Comparison of ENCODE assay signal across 10 cellular contexts in the genomic region with DNA sequence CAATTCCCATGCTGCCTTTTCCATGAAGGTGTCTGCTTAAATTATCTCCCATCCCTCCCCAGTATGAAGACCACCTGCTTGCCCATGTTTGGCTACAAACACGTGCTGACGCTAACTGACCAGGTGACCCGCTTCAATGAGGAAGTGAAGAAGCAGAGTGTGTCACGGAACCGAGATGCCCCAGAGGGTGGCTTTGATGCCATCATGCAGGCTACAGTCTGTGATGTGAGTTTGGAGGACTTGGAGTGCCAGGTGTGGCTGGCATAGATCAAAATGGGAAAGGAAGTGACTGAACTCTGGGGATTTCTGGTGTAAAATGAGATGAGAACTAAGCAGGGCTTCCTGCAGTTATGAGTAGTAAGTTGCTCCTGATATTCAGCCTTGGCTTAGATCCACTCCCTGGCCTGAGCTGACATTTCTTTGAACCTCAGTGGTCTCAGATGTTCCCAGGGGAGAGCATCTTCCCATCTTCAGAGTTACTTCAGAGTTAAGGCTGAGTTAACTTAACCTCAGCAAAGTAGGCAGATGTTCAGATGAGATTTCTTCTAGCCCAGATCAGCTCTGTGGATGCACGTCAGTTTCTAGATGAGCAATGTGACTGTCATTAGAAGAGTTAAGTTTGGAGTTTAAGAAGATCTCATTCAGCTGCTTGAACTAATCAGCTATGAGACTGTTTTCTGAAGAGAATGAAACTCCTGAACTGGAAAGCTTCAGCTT. TPM values are rescaled to one million over a fixed set of nuclear protein-coding genes. Genes with fewer than 3 reads are reported as not detected.
DNase-seq lines count a peak whose midpoint lies in the region; ATAC-seq and TF ChIP-seq lines count a peak whose summit lies in the region.
"Had no signal": no experiment of that assay in that cellular context is flagged by ENCODE, and none has a peak within 500 bp of the region (broad histone marks: within the 10 kb centered on the region; RNA-seq: fewer than 3 reads in every experiment).

No MANE protein-coding gene starts in this region.

- no peaks in the 10 kb centered on the region for H3K9me3 ChIP-seq in trophoblast cell (ENCODE audit: insufficient read depth, low read depth, low read length)

- H3K14ac ChIP-seq in trophoblast cell (ENCODE audit: low read length), result no peak overlapping the region

- peak; percentile 59 for ATAC-seq in GM18867 (IDR thresholded peaks at IDR 0.05; ENCODE audit: unreplicated experiment)
- ATAC-seq in GM21717 (IDR thresholded peaks at IDR 0.05; ENCODE audit: unreplicated experiment), result peak; percentile 53
- peak; percentile 49 for ATAC-seq in HG03457 (IDR thresholded peaks at IDR 0.05; ENCODE audit: unreplicated experiment)
- peak; percentile 97 for ATAC-seq in naive B cell (ENCODE audit: low read depth in 2 of 2)

- H3K9me3 Mint-ChIP-seq in naive B cell, result peaks cover 0 to 2% (median 0%) of the 10 kb centered on the region in 7 donors
- no peaks in the 10 kb centered on the region for H3K9me3 Mint-ChIP-seq in nephron progenitor cell

- no peak overlapping the region for H2AK5ac ChIP-seq in trophoblast cell (ENCODE audit: low read length)

- H2BK12ac ChIP-seq in trophoblast cell (ENCODE audit: low read length), result no peak overlapping the region

- H3K36me3 ChIP-seq in trophoblast cell (ENCODE audit: control insufficient read depth in 1 of 2, insufficient read depth in 2 of 2, low read length in 2 of 2), result no peaks in the 10 kb centered on the region

- in situ Hi-C loops in ACHN (cut with HindIII; ENCODE audit: low pct_ligation_motif_present, low pct_unique_long_range_greater_than_20kb, low sequenced_read_pairs), result no loop called here

- H3K23ac ChIP-seq in trophoblast cell (ENCODE audit: low read length), result no peak overlapping the region

- H3K4me3 ChIP-seq in trophoblast cell (ENCODE audit: low read depth, low read length), result no peak overlapping the region

- H3K4ac ChIP-seq in trophoblast cell (ENCODE audit: low read depth, low read length), result no peak overlapping the region

- H2BK120ac ChIP-seq in trophoblast cell (ENCODE audit: insufficient read depth, low read length, poor library complexity), result no peak overlapping the region

- H3K4me1 ChIP-seq in trophoblast cell (ENCODE audit: control insufficient read depth in 1 of 2, insufficient read depth in 2 of 2, low read length in 2 of 2), result peaks cover 5 to 6% of the 10 kb centered on the region in 2 experiments

- H3K27ac ChIP-seq in trophoblast cell (ENCODE audit: low read depth, low read length), result no peak overlapping the region

- H3K4me3 Mint-ChIP-seq in naive B cell, result peak overlapping the region in 7 of 8 donors; percentile 0 to 79 (median 17)
- no peak overlapping the region for H3K4me3 Mint-ChIP-seq in nephron progenitor cell

- H4K91ac ChIP-seq in trophoblast cell (ENCODE audit: low read depth, low read length), result no peak overlapping the region

- no peaks in the 10 kb centered on the region for H3K27me3 Mint-ChIP-seq in naive B cell
- peaks cover 20% of the 10 kb centered on the region for H3K27me3 Mint-ChIP-seq in nephron progenitor cell (ENCODE audit: low read depth, poor library complexity)

- H3K79me1 ChIP-seq in trophoblast cell (ENCODE audit: low read length), result no peaks in the 10 kb centered on the region

- H4K8ac ChIP-seq in trophoblast cell (ENCODE audit: low read depth, low read length), result no peak overlapping the region

- H2BK5ac ChIP-seq in trophoblast cell (ENCODE audit: low read depth, low read length, poor library complexity), result no peak overlapping the region

- H3K79me2 ChIP-seq in trophoblast cell (ENCODE audit: control insufficient read depth, insufficient read depth, low read length, poor library complexity), result no peaks in the 10 kb centered on the region

- H3K27me3 ChIP-seq in trophoblast cell (ENCODE audit: insufficient read depth, low read length), result no peaks in the 10 kb centered on the region

- no peak overlapping the region for H4K12ac ChIP-seq in trophoblast cell (ENCODE audit: low read depth, low read length)

- DNase-seq in naive B cell (peak; percentile 71), ACHN (no peak), trophoblast cell (no peak), nephron progenitor cell (no peak)
- DNase-seq in activated CD4-positive, alpha-beta T cell treated with anti-CD3 and anti-CD28 coated beads for 48 hours, result no peak
- DNase-seq: activated naive CD4-positive, alpha-beta T cell; stimulated activated CD4-positive, alpha-beta T cell treated with anti-CD3 and anti-CD28 coated beads, Interleukin-4, amount 100 ng/mL, for 24 hours had no signal

- H3K4me1 Mint-ChIP-seq in naive B cell (peaks cover 35 to 64% (median 62%) of the 10 kb centered on the region in 3 donors), nephron progenitor cell (peaks cover 6% of the 10 kb centered on the region)

- no peak for TF ChIP-seq CTCF in nephron progenitor cell (IDR thresholded peaks at IDR 0.05)

- no CpG with 5 or more reads among the region's 6 CpGs for WGBS in trophoblast cell (ENCODE audit: extremely low coverage, insufficient coverage, insufficient read length)

- H3K4me2 ChIP-seq in trophoblast cell (ENCODE audit: low read length), result no peak overlapping the region

- no peak overlapping the region for H3K18ac ChIP-seq in trophoblast cell (ENCODE audit: low read length)

- no peak overlapping the region for H2AFZ ChIP-seq in trophoblast cell (ENCODE audit: insufficient read depth, low read length, poor library complexity)

- no peak overlapping the region for H3K9ac ChIP-seq in trophoblast cell (ENCODE audit: low read length)

- H3K27ac Mint-ChIP-seq in naive B cell, result peak overlapping the region; percentile 83 to 97 (median 94)
- H3K27ac Mint-ChIP-seq in nephron progenitor cell, result no peak overlapping the region

- H3K36me3 Mint-ChIP-seq in naive B cell, result no peaks in the 10 kb centered on the region
- H3K36me3 Mint-ChIP-seq in nephron progenitor cell (ENCODE audit: low read depth), result no peaks in the 10 kb centered on the region

RNA-seq across cellular contexts. Expression of gene ITGB3, which starts 32.7 kb away (rescaled TPM):
- 1 to 10 TPM in 5 of 6 donors, not detected in 1; 2.1 to 9.2 (median 5.1) TPM for polyA plus RNA-seq in naive B cell (ENCODE audit: low read depth in 6 of 6)
- polyA plus RNA-seq in trophoblast cell (2013), result 3.7 and 4.4 TPM in 2 replicates

RNA-seq across cellular contexts. Expression of gene EFCAB13, which starts 37.4 kb away (rescaled TPM):
- 10 to 100 TPM; 27.5 to 43.7 (median 33.8) TPM for polyA plus RNA-seq in naive B cell (ENCODE audit: low read depth in 6 of 6)
- 0.12 and 0.15 TPM in 2 replicates for polyA plus RNA-seq in trophoblast cell (2013)
